ENCODE assay signal across 8 cellular contexts in the genomic region with DNA sequence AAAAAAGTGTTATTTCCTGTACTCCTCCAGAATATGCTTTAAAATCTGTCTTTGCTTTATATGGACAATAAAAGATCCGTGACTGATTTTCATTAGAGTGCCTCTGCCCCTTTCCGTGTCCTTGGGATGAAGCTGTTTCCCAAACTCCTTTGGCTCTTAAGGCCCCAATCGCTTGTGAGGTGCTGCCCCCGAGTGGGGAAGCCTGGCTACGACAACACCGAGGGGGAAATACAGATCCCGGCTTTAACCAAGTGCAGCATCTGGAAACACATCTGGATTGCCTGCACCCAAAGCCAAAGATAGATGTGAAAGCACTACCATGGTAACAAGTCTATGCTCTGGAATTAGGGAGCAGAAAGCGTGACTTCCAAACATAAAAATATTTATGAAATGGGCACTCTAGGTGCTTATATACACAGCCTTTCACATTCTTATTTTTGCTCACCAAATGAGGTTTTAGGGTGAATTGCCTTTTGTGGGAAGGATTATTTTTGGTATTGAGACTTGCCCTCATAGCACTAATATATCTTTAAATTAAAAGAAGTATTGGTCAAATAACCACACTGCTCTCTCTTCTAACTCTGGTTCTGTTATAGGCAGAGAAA. TPM values are rescaled to one million over a fixed set of nuclear protein-coding genes. Genes with fewer than 3 reads are reported as not detected.
A peak's percentile ranks its signal among the peaks of the same experiment; 100 is the strongest.
DNase-seq lines count a peak whose midpoint lies in the region; ATAC-seq and TF ChIP-seq lines count a peak whose summit lies in the region.

No MANE protein-coding gene starts in this region.

- no peaks in the 10 kb centered on the region for H3K4me1 ChIP-seq in upper lobe of right lung

- TF ChIP-seq CTCF in neural crest cell (conservative IDR thresholded peaks at IDR 0.05) (peak; percentile 92), upper lobe of right lung (IDR thresholded peaks at IDR 0.05) (peak; percentile 81)

- DNase-seq in C1 segment of cervical spinal cord (lab: John Stamatoyannopoulos, UW), result peak in 13 of 14 donors; percentile 2 to 65 (median 23)
- DNase-seq in H7, result peak; percentile 87
- DNase-seq in NCI-H748 treated with DMSO at 0.1 percent for 48 hours (lab: John Stamatoyannopoulos, UW), result peak; percentile 6
- DNase-seq in activated CD8-positive, alpha-beta memory T cell treated with anti-CD3 and anti-CD28 coated beads, Interleukin-2, amount 50 U/mL, for 48 hours, result peak; percentile 75
- DNase-seq in fibroblast of peridontal ligament (ENCODE audit: extremely low read depth), result peak; percentile 75
- peak; percentile 77 for DNase-seq in neural crest cell (ENCODE audit: low read depth, low spot score)
- peak; percentile 77 for DNase-seq in upper lobe of right lung

- H3K27me3 ChIP-seq in H7 (ENCODE audit: control insufficient read depth, insufficient read depth, low read length) (no peaks in the 10 kb centered on the region), upper lobe of right lung (no peaks in the 10 kb centered on the region)

- H3K4me3 ChIP-seq in H7 (ENCODE audit: insufficient read depth, low read depth, low read length), result no peak overlapping the region
- no peak overlapping the region for H3K4me3 ChIP-seq in upper lobe of right lung

- no peaks in the 10 kb centered on the region for H3K27me3 Mint-ChIP-seq in neural crest cell (ENCODE audit: low read depth)

- no peaks in the 10 kb centered on the region for H3K4me1 Mint-ChIP-seq in neural crest cell

- H3K36me3 Mint-ChIP-seq in neural crest cell (ENCODE audit: low read depth), result no peaks in the 10 kb centered on the region

- no peaks in the 10 kb centered on the region for H3K9me3 Mint-ChIP-seq in neural crest cell

- H3K9me3 ChIP-seq in upper lobe of right lung, result no peaks in the 10 kb centered on the region

- ATAC-seq in upper lobe of right lung (peak; percentile 88), HG02973 (IDR thresholded peaks at IDR 0.05; ENCODE audit: unreplicated experiment) (no peak)

- H3K27ac ChIP-seq in upper lobe of right lung, result no peak overlapping the region

- intact Hi-C loops in upper lobe of right lung (cut with DNase I), result loop anchor here (5.0 kb wide), 1 partner anchor 162 kb away; no protein-coding TSS in a partner anchor

- H3K36me3 ChIP-seq in H7 (replicated peaks; ENCODE audit: control insufficient read depth, insufficient read depth, low read length) (no peaks in the 10 kb centered on the region), upper lobe of right lung (peaks cover 13% of the 10 kb centered on the region)

- H3K4me3 Mint-ChIP-seq in neural crest cell, result no peak overlapping the region

- H3K27ac Mint-ChIP-seq in neural crest cell (ENCODE audit: unreplicated experiment), result no peak overlapping the region

RNA-seq across cellular contexts. Expression of a gene that starts 40.6 kb away (rescaled TPM):
- 2.4 and 5.1 TPM in 2 replicates for total RNA-seq in H7 (2014; rRNA removed; shearing (Covaris generic))
- total RNA-seq in neural crest cell, result 2.2 and 2.8 TPM in 2 replicates
- 4.0 TPM for total RNA-seq in upper lobe of right lung

Comparison
In these comparisons a context has a peak if more than half of its experiments do, and no peak if none do; other contexts are left out.
1. DNase-seq: peak in every context shown above with its lines; median percentile 87 in H7; 77 in neural crest cell; 77 in upper lobe of right lung; 75 in activated CD8-positive, alpha-beta memory T cell treated with anti-CD3 and anti-CD28 coated beads, Interleukin-2, amount 50 U/mL, for 48 hours; 75 in fibroblast of peridontal ligament; 23 in C1 segment of cervical spinal cord; 6 in NCI-H748 treated with DMSO at 0.1 percent for 48 hours.